8 cellular contexts compared by ENCODE assay signal in genomic region chr1:186617860-186618780, GRCh38.
DNase-seq lines count a peak whose midpoint lies in the region; ATAC-seq and TF ChIP-seq lines count a peak whose summit lies in the region.

No MANE protein-coding gene starts in this region.

- peak; percentile 100 for ATAC-seq in HG02678 (IDR thresholded peaks at IDR 0.05; ENCODE audit: unreplicated experiment)
- ATAC-seq in activated CD8-positive, alpha-beta memory T cell treated with anti-CD3 and anti-CD28 coated beads, Interleukin-2, amount 10 ng/mL, durations not matched to agents 7 days and 5 days: peak; percentile 92

- H3K4me1 Mint-ChIP-seq in activated CD8-positive, alpha-beta memory T cell treated with anti-CD3 and anti-CD28 coated beads, Interleukin-2, amount 10 ng/mL, durations not matched to agents 7 days and 5 days: peaks cover 48% of the 10 kb centered on the region

- H3K4me3 ChIP-seq in NB4 (ENCODE audit: low read depth, low read length): no peak overlapping the region

- DNase-seq in NK-92 treated with Interleukin-12 subunit alpha and Interleukin-12 subunit beta, amount 100 ng/mL, for 24 hours (lab: John Stamatoyannopoulos, UW): peak; percentile 24
- DNase-seq in NK-92 (lab: John Stamatoyannopoulos, UW; ENCODE audit: unreplicated experiment): no peak
- peak; percentile 88 for DNase-seq in NB4 (ENCODE audit: low read depth)
- peak; percentile 75 for DNase-seq in activated CD8-positive, alpha-beta memory T cell treated with anti-CD3 and anti-CD28 coated beads, Interleukin-2, amount 10 ng/mL, durations not matched to agents 7 days and 5 days
- DNase-seq in glomerular visceral epithelial cell (ENCODE audit: extremely low spot score): peak; percentile 67
- peak in 2 of 3 experiments; percentile 12 to 45 for DNase-seq in stimulated activated CD4-positive, alpha-beta T cell treated with anti-CD3 and anti-CD28 coated beads, TNF-alpha, amount 100 ng/mL, for 24 hours (ENCODE audit: low read depth in 3 of 3)
- no peak for DNase-seq in kidney glomerular epithelial cell (lab: John Stamatoyannopoulos, UW)

- H3K27me3 Mint-ChIP-seq in activated CD8-positive, alpha-beta memory T cell treated with anti-CD3 and anti-CD28 coated beads, Interleukin-2, amount 10 ng/mL, durations not matched to agents 7 days and 5 days: peaks cover 11% of the 10 kb centered on the region

- H3K36me3 Mint-ChIP-seq in activated CD8-positive, alpha-beta memory T cell treated with anti-CD3 and anti-CD28 coated beads, Interleukin-2, amount 10 ng/mL, durations not matched to agents 7 days and 5 days: no peaks in the 10 kb centered on the region

- peak overlapping the region; percentile 61 for H3K4me3 Mint-ChIP-seq in activated CD8-positive, alpha-beta memory T cell treated with anti-CD3 and anti-CD28 coated beads, Interleukin-2, amount 10 ng/mL, durations not matched to agents 7 days and 5 days

- TF ChIP-seq CTCF in NB4 (IDR thresholded peaks at IDR 0.05; ENCODE audit: low read depth, low read length): no peak

- H3K9me3 Mint-ChIP-seq in activated CD8-positive, alpha-beta memory T cell treated with anti-CD3 and anti-CD28 coated beads, Interleukin-2, amount 10 ng/mL, durations not matched to agents 7 days and 5 days (ENCODE audit: low read depth): no peaks in the 10 kb centered on the region

- CTCF ChIA-PET in activated CD8-positive, alpha-beta memory T cell treated with anti-CD3 and anti-CD28 coated beads, Interleukin-2, amount 10 ng/mL, durations not matched to agents 7 days and 5 days (lab: Charles Lee): interaction anchor here (1.0 to 1.5 kb wide), 3 partner anchors 9 to 243 kb away, joined by 3 to 4 read pairs (median 4); partner anchors contain the start of genes ODR4 and TPR

- TF ChIP-seq POLR2A in NB4 (IDR thresholded peaks at IDR 0.05; ENCODE audit: extremely low read depth, insufficient read length): no peak

- H3K27ac Mint-ChIP-seq in activated CD8-positive, alpha-beta memory T cell treated with anti-CD3 and anti-CD28 coated beads, Interleukin-2, amount 10 ng/mL, durations not matched to agents 7 days and 5 days: peak overlapping the region; percentile 73

Comparison
In these comparisons a context has a peak if more than half of its experiments do, and no peak if none do; other contexts are left out.
1. DNase-seq: peak in NK-92 treated with Interleukin-12 subunit alpha and Interleukin-12 subunit beta, amount 100 ng/mL, for 24 hours (single experiment), NB4 (single experiment), activated CD8-positive, alpha-beta memory T cell treated with anti-CD3 and anti-CD28 coated beads, Interleukin-2, amount 10 ng/mL, durations not matched to agents 7 days and 5 days (single experiment), glomerular visceral epithelial cell (single experiment) and stimulated activated CD4-positive, alpha-beta T cell treated with anti-CD3 and anti-CD28 coated beads, TNF-alpha, amount 100 ng/mL, for 24 hours (2 of 3); none in NK-92 (single experiment) and kidney glomerular epithelial cell (single experiment).